Comparison of ENCODE assay signal across 8 cellular contexts in the genomic region with DNA sequence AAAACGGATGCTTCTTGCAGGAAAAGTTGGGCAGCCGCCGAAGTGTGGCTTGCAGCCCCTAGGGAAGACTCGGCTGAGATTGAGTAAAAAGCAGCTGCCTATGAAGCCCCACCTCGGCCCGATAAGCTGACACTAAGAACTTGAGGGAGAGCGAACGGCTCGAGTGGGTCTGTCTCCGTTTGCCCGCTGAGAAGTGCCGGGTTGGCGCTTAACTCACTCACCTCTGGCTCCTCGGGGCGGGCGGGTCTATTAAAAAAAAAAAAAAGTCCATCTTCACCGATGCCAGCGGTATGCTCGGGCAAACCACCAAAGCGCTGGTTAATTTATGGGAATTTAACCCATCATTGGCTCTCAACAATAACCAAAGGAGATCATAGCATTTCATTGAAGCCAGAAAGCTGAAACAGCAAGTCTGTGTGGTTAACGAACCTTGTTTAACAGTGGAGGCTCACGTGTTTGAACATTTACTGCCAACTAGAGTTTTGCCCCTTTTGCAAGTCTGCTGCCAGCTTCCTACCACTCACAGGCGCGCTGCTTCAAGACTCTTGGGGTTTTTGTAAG. TPM values are rescaled to one million over a fixed set of nuclear protein-coding genes. Genes with fewer than 3 reads are reported as not detected.
A peak's percentile ranks its signal among the peaks of the same experiment; 100 is the strongest.
DNase-seq lines count a peak whose midpoint lies in the region; ATAC-seq and TF ChIP-seq lines count a peak whose summit lies in the region.

No MANE protein-coding gene starts in this region.

- 0% methylated on average over 10 to 21 of the region's 24 CpGs for WGBS in mesodermal cell (ENCODE audit: insufficient coverage in 2 of 2), 2 experiments

- H3K36me3 Mint-ChIP-seq in activated CD4-positive, alpha-beta T cell treated with anti-CD3 and anti-CD28 coated beads, Interleukin-2, amount 10 ng/mL, durations not matched to agents 7 days and 5 days (ENCODE audit: low read depth) = peaks cover 12% of the 10 kb centered on the region

- peaks cover 49% of the 10 kb centered on the region for H3K4me1 Mint-ChIP-seq in activated CD4-positive, alpha-beta T cell treated with anti-CD3 and anti-CD28 coated beads, Interleukin-2, amount 10 ng/mL, durations not matched to agents 7 days and 5 days

- H3K4me1 ChIP-seq in endocrine pancreas (ENCODE audit: control insufficient read depth, insufficient read depth, low read length) (no peaks in the 10 kb centered on the region), mesodermal cell (ENCODE audit: control insufficient read depth, insufficient read depth, low read length, poor library complexity, severe bottlenecking) (peaks cover 19% of the 10 kb centered on the region)

- peak; percentile 50 for DNase-seq in NB4 (ENCODE audit: low read depth)
- peak; percentile 44 for DNase-seq in activated CD4-positive, alpha-beta T cell treated with anti-CD3 and anti-CD28 coated beads, Interleukin-2, amount 10 ng/mL, durations not matched to agents 7 days and 5 days
- DNase-seq in stimulated activated naive CD4-positive, alpha-beta T cell treated with Interleukin-2 at 50 U/mL for 16 hours (lab: John Stamatoyannopoulos, UW) = peak; percentile 31

- peak overlapping the region; percentile 88 for H3K4me3 Mint-ChIP-seq in activated CD4-positive, alpha-beta T cell treated with anti-CD3 and anti-CD28 coated beads, Interleukin-2, amount 10 ng/mL, durations not matched to agents 7 days and 5 days

- H3K27ac ChIP-seq in mesodermal cell (ENCODE audit: low read depth, low read length, severe bottlenecking) = peak overlapping the region; percentile 33

- CTCF ChIA-PET in activated CD4-positive, alpha-beta T cell treated with anti-CD3 and anti-CD28 coated beads, Interleukin-2, amount 10 ng/mL, durations not matched to agents 7 days and 5 days (lab: Charles Lee) = interaction anchor here (0.6 to 1.7 kb wide), 3 partner anchors 23 to 143 kb away, joined by 3 to 5 read pairs (median 3); no protein-coding TSS in a partner anchor

- peak overlapping the region; percentile 92 for H3K27ac Mint-ChIP-seq in activated CD4-positive, alpha-beta T cell treated with anti-CD3 and anti-CD28 coated beads, Interleukin-2, amount 10 ng/mL, durations not matched to agents 7 days and 5 days

- TF ChIP-seq POLR2A in NB4 (IDR thresholded peaks at IDR 0.05; ENCODE audit: extremely low read depth, insufficient read length) = no peak

- no peaks in the 10 kb centered on the region for H3K9me3 ChIP-seq in endocrine pancreas (ENCODE audit: control insufficient read depth, low read length)
- H3K9me3 ChIP-seq in mesodermal cell (ENCODE audit: control insufficient read depth, low read length) = no peaks in the 10 kb centered on the region

- H3K4me3 ChIP-seq in GM12875 (ENCODE audit: low read depth, low read length) (peak overlapping the region; percentile 79), NB4 (ENCODE audit: low read depth, low read length) (peak overlapping the region; percentile 52), endocrine pancreas (ENCODE audit: control insufficient read depth, insufficient read depth, low read length) (peak overlapping the region; percentile 89), mesodermal cell (ENCODE audit: extremely low read depth, insufficient read depth, low read length, poor library complexity, severe bottlenecking) (peak overlapping the region; percentile 64)

- no peak for ATAC-seq in GM21786 (IDR thresholded peaks at IDR 0.05; ENCODE audit: unreplicated experiment)
- no peak for ATAC-seq in HG03521 (IDR thresholded peaks at IDR 0.05; ENCODE audit: unreplicated experiment)

- TF ChIP-seq CTCF in GM12875 (IDR thresholded peaks at IDR 0.05; ENCODE audit: borderline replicate concordance, insufficient read depth, low read depth, low read length) (no peak), NB4 (IDR thresholded peaks at IDR 0.05; ENCODE audit: low read depth, low read length) (no peak)

- no peaks in the 10 kb centered on the region for H3K36me3 ChIP-seq in endocrine pancreas (ENCODE audit: control insufficient read depth, insufficient read depth, low read length)
- peaks cover 7% of the 10 kb centered on the region for H3K36me3 ChIP-seq in mesodermal cell (ENCODE audit: control insufficient read depth, insufficient read depth, low read length)

- H3K9me3 Mint-ChIP-seq in activated CD4-positive, alpha-beta T cell treated with anti-CD3 and anti-CD28 coated beads, Interleukin-2, amount 10 ng/mL, durations not matched to agents 7 days and 5 days = peaks cover 2% of the 10 kb centered on the region

- POLR2A ChIA-PET in activated CD4-positive, alpha-beta T cell treated with anti-CD3 and anti-CD28 coated beads, Interleukin-2, amount 10 ng/mL, durations not matched to agents 7 days and 5 days (lab: Charles Lee) = interaction anchor here (0.6 to 0.7 kb wide), 2 partner anchors 138 to 960 kb away, joined by 3 to 4 read pairs; no protein-coding TSS in a partner anchor

- H3K9ac ChIP-seq in endocrine pancreas (ENCODE audit: control insufficient read depth, insufficient read depth, low read length) = peak overlapping the region; percentile 73

- H3K27me3 Mint-ChIP-seq in activated CD4-positive, alpha-beta T cell treated with anti-CD3 and anti-CD28 coated beads, Interleukin-2, amount 10 ng/mL, durations not matched to agents 7 days and 5 days = no peaks in the 10 kb centered on the region

- no peaks in the 10 kb centered on the region for H3K27me3 ChIP-seq in endocrine pancreas (ENCODE audit: control insufficient read depth, insufficient read depth, low read length)

RNA-seq across cellular contexts. Expression of gene SNTB2, which starts 1.0 kb away (rescaled TPM):
- 10 to 100 TPM; 20.2 to 25.3 TPM for total RNA-seq in activated CD4-positive, alpha-beta T cell treated with anti-CD3 and anti-CD28 coated beads, Interleukin-2, amount 10 ng/mL, durations not matched to agents 7 days and 5 days
- polyA plus RNA-seq in mesodermal cell (2013, experiment 1 of 2) = 13.7 TPM
- polyA plus RNA-seq in mesodermal cell (2013, experiment 2 of 2) = 12.7 TPM

RNA-seq across cellular contexts. Expression of gene UTP4, which starts 55.5 kb away (rescaled TPM):
- total RNA-seq in activated CD4-positive, alpha-beta T cell treated with anti-CD3 and anti-CD28 coated beads, Interleukin-2, amount 10 ng/mL, durations not matched to agents 7 days and 5 days = 10 to 100 TPM; 51.8 to 53.2 TPM
- 37.2 TPM for polyA plus RNA-seq in mesodermal cell (2013, experiment 1 of 2)
- polyA plus RNA-seq in mesodermal cell (2013, experiment 2 of 2) = 33.0 TPM

RNA-seq across cellular contexts. Expression of gene CHTF8, which starts 55.6 kb away (rescaled TPM):
- total RNA-seq in activated CD4-positive, alpha-beta T cell treated with anti-CD3 and anti-CD28 coated beads, Interleukin-2, amount 10 ng/mL, durations not matched to agents 7 days and 5 days = 100 to 1,000 TPM; 132 to 165 TPM
- polyA plus RNA-seq in mesodermal cell (2013, experiment 1 of 2) = 116 TPM
- polyA plus RNA-seq in mesodermal cell (2013, experiment 2 of 2) = 99.3 TPM
